ENCODE assay signal across 8 cellular contexts in genomic region chr1:15409400-15410222, GRCh38. TPM values are rescaled to one million over a fixed set of nuclear protein-coding genes. Genes with fewer than 3 reads are reported as not detected.
DNase-seq lines count a peak whose midpoint lies in the region; ATAC-seq and TF ChIP-seq lines count a peak whose summit lies in the region.

Gene EFHD2, plus strand, starts transcription at chr1:15409888. Its CDS starts 84 bp downstream, at chr1:15409972.

- ATAC-seq in GM21737 (IDR thresholded peaks at IDR 0.05; ENCODE audit: unreplicated experiment) = peak; percentile 64

- peak; percentile 45 for TF ChIP-seq CTCF in neutrophil (IDR thresholded peaks at IDR 0.05)
- no peak for TF ChIP-seq CTCF in subcutaneous adipose tissue (IDR thresholded peaks at IDR 0.05; ENCODE audit: low read depth)

- peaks cover 64% of the 10 kb centered on the region for H3K4me1 ChIP-seq in SJSA1 (replicated peaks)
- H3K4me1 ChIP-seq in neutrophil (ENCODE audit: control insufficient read depth in 1 of 2, insufficient read depth in 1 of 2, low read depth in 1 of 2, low read length in 1 of 2) = peaks cover 36 to 39% of the 10 kb centered on the region in 2 experiments

- DNase-seq in DMS53 treated with DMSO at 0.1 percent for 48 hours (lab: John Stamatoyannopoulos, UW; ENCODE audit: unreplicated experiment) (peak; percentile 75), LHCN-M2 (ENCODE audit: low read depth) (peak; percentile 71), SJSA1 (ENCODE audit: low read depth in 1 of 2, low spot score in 2 of 2) (peak; percentile 65 to 87), foreskin melanocyte (peak; percentile 48)
- peak; percentile 78 for DNase-seq in activated gamma-delta T cell treated with anti-CD3 and anti-CD28 coated beads, Interleukin-2, amount 50 U/mL, for 16 hours (ENCODE audit: low read depth)

- H3K9me3 ChIP-seq in SJSA1 (replicated peaks) (peaks cover 5% of the 10 kb centered on the region), neutrophil (no peaks in the 10 kb centered on the region)

- peaks cover 88% of the 10 kb centered on the region for H3K36me3 ChIP-seq in SJSA1
- peaks cover 28% of the 10 kb centered on the region for H3K36me3 ChIP-seq in neutrophil

- H3K4me3 ChIP-seq in SJSA1 (peak within 1 kb of the TSS; percentile 99), neutrophil (ENCODE audit: low read depth in 1 of 2, low read length in 1 of 2) (peak within 1 kb of the TSS; percentile 83 to 95)

- H3K27me3 ChIP-seq in SJSA1 (replicated peaks) = no peaks in the 10 kb centered on the region
- H3K27me3 ChIP-seq in neutrophil = peaks cover 4% of the 10 kb centered on the region

- H3K27ac ChIP-seq in SJSA1 (peak within 1 kb of the TSS; percentile 95), neutrophil (peak within 1 kb of the TSS; percentile 100)

RNA-seq across cellular contexts. Expression of gene EFHD2, which starts in this region (rescaled TPM):
- 75.9 and 76.5 TPM in 2 replicates for total RNA-seq in LHCN-M2 (2014; rRNA removed)
- polyA plus RNA-seq in LHCN-M2 (2012) = 34.8 TPM
- total RNA-seq in SJSA1 (2014; rRNA removed; shearing (Covaris generic)) = 163 and 169 TPM in 2 replicates
- total RNA-seq in subcutaneous adipose tissue = 10 to 100 TPM; 16.6 to 47.4 (median 30.5) TPM

Comparison
In these comparisons a context has a peak if more than half of its experiments do, and no peak if none do; other contexts are left out.
1. Peak in every context shown above with its lines: DNase-seq, ATAC-seq, H3K4me3 ChIP-seq and H3K27ac ChIP-seq.